Comparison of ENCODE assay signal across 13 cellular contexts in genomic region chr1:114339379-114339778, GRCh38.
"Had no signal": no experiment of that assay in that cellular context is flagged by ENCODE, and none has a peak within 500 bp of the region (broad histone marks: within the 10 kb centered on the region; RNA-seq: fewer than 3 reads in every experiment).

No MANE protein-coding gene starts in this region.

- H3K9me3 ChIP-seq: right atrium auricular region had no signal

- H3K4me3 ChIP-seq: coronary artery, hepatocyte, right atrium auricular region, smooth muscle cell had no signal

- H3K36me3 Mint-ChIP-seq: mesothelial cell of epicardium had no signal

- H3K36me3 ChIP-seq: right atrium auricular region had no signal

- H3K27me3 ChIP-seq: hepatocyte, right atrium auricular region had no signal

- H3K27ac Mint-ChIP-seq: activated T-cell treated with anti-CD3 and anti-CD28 coated beads, Interleukin-2, amount 50 U/mL, for 72 hours; mesothelial cell of epicardium had no signal

- H3K27ac ChIP-seq: coronary artery, epithelial cell of prostate, hepatocyte, right atrium auricular region had no signal

- H3K4me3 Mint-ChIP-seq: activated T-cell treated with anti-CD3 and anti-CD28 coated beads, Interleukin-2, amount 50 U/mL, for 72 hours; mesothelial cell of epicardium had no signal

- DNase-seq: activated CD8-positive, alpha-beta memory T cell treated with anti-CD3 and anti-CD28 coated beads, Interleukin-2, amount 50 U/mL, for 4 hours; activated T-cell treated with anti-CD3 and anti-CD28 coated beads, Interleukin-2, amount 50 U/mL, for 72 hours; central memory CD4-positive, alpha-beta T cell; effector CD8-positive, alpha-beta T cell; kidney glomerular epithelial cell; posterior cingulate gyrus; trophoblast cell had no signal

- H3K4me1 ChIP-seq: right atrium auricular region had no signal

- ATAC-seq: activated T-cell treated with anti-CD3 and anti-CD28 coated beads, Interleukin-2, amount 50 U/mL, for 72 hours had no signal
